In genomic region chr12:78209851-78210493, GRCh38 we compare ENCODE assay signal across 14 cellular contexts.
DNase-seq lines count a peak whose midpoint lies in the region; ATAC-seq, FAIRE-seq and TF ChIP-seq lines count a peak whose summit lies in the region.
"Had no signal": no experiment of that assay in that cellular context is flagged by ENCODE, and none has a peak within 500 bp of the region (broad histone marks: within the 10 kb centered on the region; RNA-seq: fewer than 3 reads in every experiment).

No MANE protein-coding gene starts in this region.

- H3K4me1 ChIP-seq in iPS-20b (ENCODE audit: insufficient read depth, low read length): peaks cover 5% of the 10 kb centered on the region; the same call in 1 of the 2 replicates

- WGBS in lower leg skin, 2 donors: 67 to 72% methylated on average over 12 of the region's 12 CpGs

- H3K27ac Mint-ChIP-seq in activated CD8-positive, alpha-beta T cell treated with anti-CD3 and anti-CD28 coated beads, Interleukin-2, amount 10 ng/mL, durations not matched to agents 7 days and 5 days: no peak overlapping the region
- H3K27ac Mint-ChIP-seq: activated T-cell treated with anti-CD3 and anti-CD28 coated beads, Interleukin-2, amount 50 U/mL, for 24 hours; B cell; naive thymus-derived CD8-positive, alpha-beta T cell; T-cell had no signal

- H3K4me3 Mint-ChIP-seq in activated CD8-positive, alpha-beta T cell treated with anti-CD3 and anti-CD28 coated beads, Interleukin-2, amount 10 ng/mL, durations not matched to agents 7 days and 5 days: no peak overlapping the region
- H3K4me3 Mint-ChIP-seq: activated T-cell treated with anti-CD3 and anti-CD28 coated beads, Interleukin-2, amount 50 U/mL, for 24 hours; B cell; naive thymus-derived CD8-positive, alpha-beta T cell; T-cell had no signal

- no peaks in the 10 kb centered on the region for H3K27me3 Mint-ChIP-seq in activated CD8-positive, alpha-beta T cell treated with anti-CD3 and anti-CD28 coated beads, Interleukin-2, amount 10 ng/mL, durations not matched to agents 7 days and 5 days (ENCODE audit: low read depth)
- H3K27me3 Mint-ChIP-seq: activated T-cell treated with anti-CD3 and anti-CD28 coated beads, Interleukin-2, amount 50 U/mL, for 24 hours; B cell; naive thymus-derived CD8-positive, alpha-beta T cell; T-cell had no signal

- CTCF ChIA-PET in activated CD8-positive, alpha-beta T cell treated with anti-CD3 and anti-CD28 coated beads, Interleukin-2, amount 10 ng/mL, durations not matched to agents 7 days and 5 days (lab: Charles Lee): no interaction called here

- no peak overlapping the region for H3K9ac ChIP-seq in iPS-20b (ENCODE audit: low read depth, low read length)

- no peaks in the 10 kb centered on the region for H3K9me3 Mint-ChIP-seq in activated CD8-positive, alpha-beta T cell treated with anti-CD3 and anti-CD28 coated beads, Interleukin-2, amount 10 ng/mL, durations not matched to agents 7 days and 5 days (ENCODE audit: insufficient read depth)

- no peaks in the 10 kb centered on the region for H3K4me1 Mint-ChIP-seq in activated CD8-positive, alpha-beta T cell treated with anti-CD3 and anti-CD28 coated beads, Interleukin-2, amount 10 ng/mL, durations not matched to agents 7 days and 5 days (ENCODE audit: low read depth)
- H3K4me1 Mint-ChIP-seq: B cell; naive thymus-derived CD8-positive, alpha-beta T cell; T-cell had no signal

- H3K36me3 Mint-ChIP-seq in activated CD8-positive, alpha-beta T cell treated with anti-CD3 and anti-CD28 coated beads, Interleukin-2, amount 10 ng/mL, durations not matched to agents 7 days and 5 days (ENCODE audit: low read depth): no peaks in the 10 kb centered on the region
- H3K36me3 Mint-ChIP-seq: naive thymus-derived CD8-positive, alpha-beta T cell; T-cell had no signal

- no peaks in the 10 kb centered on the region for H3K9me3 ChIP-seq in iPS-20b (ENCODE audit: insufficient read depth, low read depth, low read length)

- H3K27me3 ChIP-seq in iPS-20b (ENCODE audit: insufficient read depth, low read length): no peaks in the 10 kb centered on the region

- no peak for FAIRE-seq in RCC 7860 (lab: Jason Lieb, UNC)
- FAIRE-seq: endothelial cell of umbilical vein, HepG2 had no signal

- H3K36me3 ChIP-seq in iPS-20b (ENCODE audit: insufficient read depth, low read depth, low read length): no peaks in the 10 kb centered on the region

- H3K4me3 ChIP-seq in iPS-20b (ENCODE audit: low read length) (no peak overlapping the region), lower leg skin (ENCODE audit: low read depth, poor library complexity, severe bottlenecking) (no peak overlapping the region)

- intact Hi-C loops in lower leg skin (cut with DNase I; ENCODE audit: low total_unique reads): no loop called here

- TF ChIP-seq CTCF in lower leg skin (IDR thresholded peaks at IDR 0.05): no peak

- POLR2A ChIA-PET in activated CD8-positive, alpha-beta T cell treated with anti-CD3 and anti-CD28 coated beads, Interleukin-2, amount 10 ng/mL, durations not matched to agents 7 days and 5 days (lab: Charles Lee): no interaction called here

- peak overlapping the region; percentile 29 for H3K27ac ChIP-seq in iPS-20b (ENCODE audit: low read length)

- TF ChIP-seq POLR2A in lower leg skin (IDR thresholded peaks at IDR 0.05): no peak

- ATAC-seq in HG02610 (IDR thresholded peaks at IDR 0.05; ENCODE audit: unreplicated experiment): no peak
- ATAC-seq in activated CD8-positive, alpha-beta T cell treated with anti-CD3 and anti-CD28 coated beads, Interleukin-2, amount 10 ng/mL, durations not matched to agents 7 days and 5 days: no peak
- ATAC-seq: HepG2; naive thymus-derived CD8-positive, alpha-beta T cell; T-cell had no signal

- peak; percentile 50 for DNase-seq in AG08395 (ENCODE audit: low spot score)
- DNase-seq in NCI-H128 (lab: John Stamatoyannopoulos, UW; ENCODE audit: unreplicated experiment): peak; percentile 94
- DNase-seq in SK-N-DZ (ENCODE audit: low spot score): peak; percentile 75
- DNase-seq in lower leg skin (ENCODE audit: low spot score in 2 of 2): no peak
- no peak for DNase-seq in RCC 7860 (ENCODE audit: low spot score)
- DNase-seq in activated CD8-positive, alpha-beta T cell treated with anti-CD3 and anti-CD28 coated beads, Interleukin-2, amount 10 ng/mL, durations not matched to agents 7 days and 5 days: no peak
- DNase-seq: activated T-cell treated with anti-CD3 and anti-CD28 coated beads, Interleukin-2, amount 50 U/mL, for 24 hours; naive thymus-derived CD8-positive, alpha-beta T cell; T-cell had no signal

Comparison
In these comparisons a context has a peak if more than half of its experiments do, and no peak if none do; other contexts are left out.
1. DNase-seq: peak in AG08395 (single experiment), NCI-H128 (single experiment) and SK-N-DZ (single experiment); none in lower leg skin (0 of 2), RCC 7860 (single experiment) and activated CD8-positive, alpha-beta T cell treated with anti-CD3 and anti-CD28 coated beads, Interleukin-2, amount 10 ng/mL, durations not matched to agents 7 days and 5 days (single experiment).